Comparison of ENCODE assay signal across 13 cellular contexts in genomic region chr17:67156269-67157199, GRCh38.
DNase-seq lines count a peak whose midpoint lies in the region; ATAC-seq and TF ChIP-seq lines count a peak whose summit lies in the region.
"Had no signal": no experiment of that assay in that cellular context is flagged by ENCODE, and none has a peak within 500 bp of the region (broad histone marks: within the 10 kb centered on the region; RNA-seq: fewer than 3 reads in every experiment).

No MANE protein-coding gene starts in this region.

- peaks cover 3% of the 10 kb centered on the region for H3K36me3 ChIP-seq in brain microvascular endothelial cell (replicated peaks)

- TF ChIP-seq CTCF in brain microvascular endothelial cell (IDR thresholded peaks at IDR 0.05; ENCODE audit: low read depth, low read length, missing control alignments), result no peak

- no peak for ATAC-seq in activated CD8-positive, alpha-beta memory T cell treated with anti-CD3 and anti-CD28 coated beads, Interleukin-2, amount 10 ng/mL, durations not matched to agents 7 days and 5 days
- peak in 1 of 2 donors; percentile 41 for ATAC-seq in natural killer cell treated with Interleukin-12 subunit alpha and Interleukin-12 subunit beta and Interleukin-15 and Interleukin-18, amount 100 ng/mL, for 72 hours
- ATAC-seq in stimulated activated memory B cell treated with anti-CD40 and anti-IgM and Interleukin-4, amounts not matched to agents 10 μg/mL and 1 μg/mL and 100 μg/mL, for 72 hours, result no peak
- no peak for ATAC-seq in GM21447 (IDR thresholded peaks at IDR 0.05; ENCODE audit: unreplicated experiment)
- ATAC-seq: Right ventricle myocardium inferior had no signal

- CTCF ChIA-PET in activated CD8-positive, alpha-beta memory T cell treated with anti-CD3 and anti-CD28 coated beads, Interleukin-2, amount 10 ng/mL, durations not matched to agents 7 days and 5 days (lab: Charles Lee), result interaction anchor here (1.0 to 1.2 kb wide), 3 partner anchors 11 to 86 kb away, joined by 3 to 4 read pairs (median 3); no protein-coding TSS in a partner anchor

- DNase-seq in activated CD8-positive, alpha-beta memory T cell treated with anti-CD3 and anti-CD28 coated beads, Interleukin-2, amount 10 ng/mL, durations not matched to agents 7 days and 5 days, result no peak
- DNase-seq in activated CD8-positive, alpha-beta memory T cell treated with anti-CD3 and anti-CD28 coated beads, Interleukin-2, amount 50 U/mL, for 4 hours, result no peak
- DNase-seq in NCI-H69 (lab: John Stamatoyannopoulos, UW) (peak; percentile 8), brain microvascular endothelial cell (peak; percentile 33), SKM-1 treated with dmso at 0.1 percent for 144 hours (lab: John Stamatoyannopoulos, UW; ENCODE audit: unreplicated experiment) (no peak)
- no peak for DNase-seq in natural killer cell treated with Interleukin-12 subunit alpha and Interleukin-12 subunit beta and Interleukin-15 and Interleukin-18, amount 100 ng/mL, for 72 hours (ENCODE audit: low spot score)
- DNase-seq: DMS79 treated with DMSO at 0.1 percent for 48 hours; nephron progenitor cell; spleen; stimulated activated naive CD4-positive, alpha-beta T cell had no signal

- in situ Hi-C loops in brain microvascular endothelial cell (cut with HindIII; ENCODE audit: low pct_ligation_motif_present, low sequenced_read_pairs), result no loop called here

- H3K27ac Mint-ChIP-seq in activated CD8-positive, alpha-beta memory T cell treated with anti-CD3 and anti-CD28 coated beads, Interleukin-2, amount 10 ng/mL, durations not matched to agents 7 days and 5 days, result peak overlapping the region; percentile 48
- H3K27ac Mint-ChIP-seq in natural killer cell treated with Interleukin-12 subunit alpha and Interleukin-12 subunit beta and Interleukin-15 and Interleukin-18, amount 100 ng/mL, for 72 hours, result peak overlapping the region; percentile 13 to 72
- H3K27ac Mint-ChIP-seq in stimulated activated memory B cell treated with anti-CD40 and anti-IgM and Interleukin-4, amounts not matched to agents 10 μg/mL and 1 μg/mL and 100 μg/mL, for 72 hours, result no peak overlapping the region
- H3K27ac Mint-ChIP-seq: nephron progenitor cell had no signal

- H3K4me3 ChIP-seq in brain microvascular endothelial cell (ENCODE audit: low read depth, low read length), result no peak overlapping the region
- H3K4me3 ChIP-seq: spleen had no signal

- H3K27ac ChIP-seq in brain microvascular endothelial cell, result no peak overlapping the region
- H3K27ac ChIP-seq: spleen had no signal

- H3K4me1 Mint-ChIP-seq in activated CD8-positive, alpha-beta memory T cell treated with anti-CD3 and anti-CD28 coated beads, Interleukin-2, amount 10 ng/mL, durations not matched to agents 7 days and 5 days, result peaks cover 31% of the 10 kb centered on the region
- H3K4me1 Mint-ChIP-seq in natural killer cell treated with Interleukin-12 subunit alpha and Interleukin-12 subunit beta and Interleukin-15 and Interleukin-18, amount 100 ng/mL, for 72 hours (ENCODE audit: low read depth in 2 of 2), result peaks cover 45 to 48% of the 10 kb centered on the region in 2 donors
- peaks cover 6% of the 10 kb centered on the region for H3K4me1 Mint-ChIP-seq in stimulated activated memory B cell treated with anti-CD40 and anti-IgM and Interleukin-4, amounts not matched to agents 10 μg/mL and 1 μg/mL and 100 μg/mL, for 72 hours
- H3K4me1 Mint-ChIP-seq: nephron progenitor cell had no signal

- H3K36me3 Mint-ChIP-seq in activated CD8-positive, alpha-beta memory T cell treated with anti-CD3 and anti-CD28 coated beads, Interleukin-2, amount 10 ng/mL, durations not matched to agents 7 days and 5 days, result peaks cover 43% of the 10 kb centered on the region
- peaks cover 22% of the 10 kb centered on the region for H3K36me3 Mint-ChIP-seq in natural killer cell treated with Interleukin-12 subunit alpha and Interleukin-12 subunit beta and Interleukin-15 and Interleukin-18, amount 100 ng/mL, for 72 hours
- peaks cover 43% of the 10 kb centered on the region for H3K36me3 Mint-ChIP-seq in stimulated activated memory B cell treated with anti-CD40 and anti-IgM and Interleukin-4, amounts not matched to agents 10 μg/mL and 1 μg/mL and 100 μg/mL, for 72 hours

- no peaks in the 10 kb centered on the region for H3K27me3 Mint-ChIP-seq in activated CD8-positive, alpha-beta memory T cell treated with anti-CD3 and anti-CD28 coated beads, Interleukin-2, amount 10 ng/mL, durations not matched to agents 7 days and 5 days
- no peaks in the 10 kb centered on the region for H3K27me3 Mint-ChIP-seq in natural killer cell treated with Interleukin-12 subunit alpha and Interleukin-12 subunit beta and Interleukin-15 and Interleukin-18, amount 100 ng/mL, for 72 hours
- H3K27me3 Mint-ChIP-seq in stimulated activated memory B cell treated with anti-CD40 and anti-IgM and Interleukin-4, amounts not matched to agents 10 μg/mL and 1 μg/mL and 100 μg/mL, for 72 hours, result no peaks in the 10 kb centered on the region

- H3K9me3 Mint-ChIP-seq in activated CD8-positive, alpha-beta memory T cell treated with anti-CD3 and anti-CD28 coated beads, Interleukin-2, amount 10 ng/mL, durations not matched to agents 7 days and 5 days (ENCODE audit: low read depth), result no peaks in the 10 kb centered on the region
- peaks cover 5% of the 10 kb centered on the region for H3K9me3 Mint-ChIP-seq in natural killer cell treated with Interleukin-12 subunit alpha and Interleukin-12 subunit beta and Interleukin-15 and Interleukin-18, amount 100 ng/mL, for 72 hours
- H3K9me3 Mint-ChIP-seq in stimulated activated memory B cell treated with anti-CD40 and anti-IgM and Interleukin-4, amounts not matched to agents 10 μg/mL and 1 μg/mL and 100 μg/mL, for 72 hours, result no peaks in the 10 kb centered on the region

- no peaks in the 10 kb centered on the region for H3K27me3 ChIP-seq in brain microvascular endothelial cell (replicated peaks)
- H3K27me3 ChIP-seq: spleen had no signal

- no peak overlapping the region for H3K4me3 Mint-ChIP-seq in activated CD8-positive, alpha-beta memory T cell treated with anti-CD3 and anti-CD28 coated beads, Interleukin-2, amount 10 ng/mL, durations not matched to agents 7 days and 5 days
- H3K4me3 Mint-ChIP-seq in natural killer cell treated with Interleukin-12 subunit alpha and Interleukin-12 subunit beta and Interleukin-15 and Interleukin-18, amount 100 ng/mL, for 72 hours, result peak overlapping the region; percentile 26
- no peak overlapping the region for H3K4me3 Mint-ChIP-seq in stimulated activated memory B cell treated with anti-CD40 and anti-IgM and Interleukin-4, amounts not matched to agents 10 μg/mL and 1 μg/mL and 100 μg/mL, for 72 hours
- H3K4me3 Mint-ChIP-seq: nephron progenitor cell had no signal

Comparison
In these comparisons a context has a peak if more than half of its experiments do, and no peak if none do; other contexts are left out.
1. DNase-seq: peak in NCI-H69 (single experiment) and brain microvascular endothelial cell (single experiment); none in activated CD8-positive, alpha-beta memory T cell treated with anti-CD3 and anti-CD28 coated beads, Interleukin-2, amount 10 ng/mL, durations not matched to agents 7 days and 5 days (single experiment), activated CD8-positive, alpha-beta memory T cell treated with anti-CD3 and anti-CD28 coated beads, Interleukin-2, amount 50 U/mL, for 4 hours (single experiment), natural killer cell treated with Interleukin-12 subunit alpha and Interleukin-12 subunit beta and Interleukin-15 and Interleukin-18, amount 100 ng/mL, for 72 hours (single experiment) and SKM-1 treated with dmso at 0.1 percent for 144 hours (single experiment).